4 cellular contexts compared by ENCODE assay signal in the genomic region with DNA sequence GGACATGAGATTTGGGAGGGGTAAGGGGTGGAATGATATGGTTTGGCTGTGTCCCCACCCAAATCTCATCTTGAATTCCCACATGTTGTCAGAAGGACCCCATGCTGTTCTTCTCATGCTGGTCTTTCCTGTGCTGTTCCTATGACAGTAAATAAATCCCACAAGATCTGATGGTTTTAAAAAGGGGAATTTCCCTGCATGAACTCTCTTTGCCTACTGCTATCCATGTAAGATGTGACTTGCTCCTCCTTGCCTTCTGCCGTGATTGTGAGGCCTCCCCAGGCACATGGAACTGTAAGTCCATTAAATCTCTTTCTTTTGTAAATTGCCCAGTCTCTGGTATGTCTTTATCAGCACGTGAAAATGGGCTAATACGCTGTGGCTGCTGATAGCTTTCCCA.
DNase-seq lines count a peak whose midpoint lies in the region; ATAC-seq, FAIRE-seq and TF ChIP-seq lines count a peak whose summit lies in the region.
"Not testable (repeated sequence)": the region's sequence is repeated elsewhere in the genome, so short reads cannot be mapped to it uniquely, and the experiment has no call there.

No MANE protein-coding gene starts in this region.

- not testable (repeated sequence) for H3K9ac ChIP-seq in K562 (ENCODE audit: insufficient read depth in 1 of 2, low read depth in 2 of 2, low read length in 2 of 2); endodermal cell (ENCODE audit: extremely low read depth, low read length, poor library complexity, severe bottlenecking); HepG2 (ENCODE audit: insufficient read depth, low read depth, low read length)

- H4K20me1 ChIP-seq in K562 (replicated peaks; ENCODE audit: control insufficient read depth, insufficient read depth, low read length); HepG2 (ENCODE audit: insufficient read depth, low read length): not testable (repeated sequence)

- intact Hi-C loops in K562 (cut with micrococcal nuclease); HepG2 (cut with micrococcal nuclease; ENCODE audit: unreplicated experiment): not testable (repeated sequence)

- not testable (repeated sequence) for H3K9me1 ChIP-seq in K562 (ENCODE audit: control insufficient read depth, insufficient read depth, low read length)

- in situ Hi-C loops in K562 (cut with MboI); HepG2 (cut with HindIII; ENCODE audit: extremely low pct_ligation_motif_present, low pct_unique_long_range_greater_than_20kb): not testable (repeated sequence)

- H2AFZ ChIP-seq in K562 (ENCODE audit: low read depth, low read length); HepG2 (ENCODE audit: low read length): not testable (repeated sequence)

- not testable (repeated sequence) for ATAC-seq in K562, HepG2

- H3K4me3 ChIP-seq in K562; HepG2 (replicated peaks in 1 of 3; ENCODE audit: insufficient read depth in 1 of 3, low read depth in 2 of 3, low read length in 3 of 3): not testable (repeated sequence)
- H3K4me3 ChIP-seq in endodermal cell (ENCODE audit: low read length): peak overlapping the region; percentile 6

- TF ChIP-seq EP300 in K562 (IDR thresholded peaks at IDR 0.05; ENCODE audit: low read length); HepG2 (IDR thresholded peaks at IDR 0.05; ENCODE audit: low read depth in 2 of 2, low read length in 2 of 2); HepG2 (CRISPR knock-in tag; IDR thresholded peaks at IDR 0.05; ENCODE audit: borderline replicate concordance): not testable (repeated sequence)

- peaks cover 56% of the 10 kb centered on the region for H3K9me3 Mint-ChIP-seq in endodermal cell
- peaks cover 19% of the 10 kb centered on the region for H3K9me3 Mint-ChIP-seq in endothelial cell (ENCODE audit: unreplicated experiment)

- H3K4me2 ChIP-seq in K562 (ENCODE audit: insufficient read depth, low read length); HepG2 (ENCODE audit: low read depth, low read length): not testable (repeated sequence)

- not testable (repeated sequence) for TF ChIP-seq RAD21 in K562 (CRISPR knock-in tag; conservative IDR thresholded peaks at IDR 0.05 in 1 of 2, IDR thresholded peaks at IDR 0.05 in 1 of 2); HepG2 (CRISPR knock-in tag; IDR thresholded peaks at IDR 0.05)

- H3K79me2 ChIP-seq in K562 (ENCODE audit: control insufficient read depth, insufficient read depth, low read length); HepG2 (ENCODE audit: insufficient read depth, low read length): not testable (repeated sequence)

- H3K27ac Mint-ChIP-seq in endodermal cell; endothelial cell (ENCODE audit: unreplicated experiment): not testable (repeated sequence)

- not testable (repeated sequence) for TF ChIP-seq POLR2A in K562 (conservative IDR thresholded peaks at IDR 0.05); HepG2 (IDR thresholded peaks at IDR 0.05; ENCODE audit: insufficient read depth in 1 of 2, low read depth in 2 of 2, low read length in 2 of 2)

- not testable (repeated sequence) for H3K4me1 ChIP-seq in K562 (replicated peaks in 1 of 2; ENCODE audit: control insufficient read depth in 2 of 2, insufficient read depth in 2 of 2, low read length in 2 of 2); endodermal cell (ENCODE audit: control insufficient read depth, insufficient read depth, low read length)
- H3K4me1 ChIP-seq in HepG2 (ENCODE audit: insufficient read depth, low read length): peaks cover 29% of the 10 kb centered on the region

- POLR2A ChIA-PET in K562 (lab: Yijun Ruan, JAX); HepG2 (lab: Yijun Ruan, JAX): not testable (repeated sequence)

- FAIRE-seq in K562 (lab: Jason Lieb, UNC); HepG2 (lab: Jason Lieb, UNC): not testable (repeated sequence)

- not testable (repeated sequence) for H3K4me1 Mint-ChIP-seq in endodermal cell; endothelial cell (ENCODE audit: unreplicated experiment)

- H3K27me3 ChIP-seq in K562 (ENCODE audit: control insufficient read depth in 2 of 2, insufficient read depth in 2 of 2, low read length in 2 of 2); endodermal cell (ENCODE audit: control insufficient read depth, insufficient read depth, low read length, poor library complexity, severe bottlenecking); HepG2 (ENCODE audit: control insufficient read depth in 1 of 2, insufficient read depth in 2 of 2, low read length in 2 of 2): not testable (repeated sequence)

- not testable (repeated sequence) for H3K27ac ChIP-seq in K562 (ENCODE audit: extremely low read depth, low read depth, low read length); endodermal cell (ENCODE audit: low read depth, low read length); HepG2 (ENCODE audit: extremely low read length, insufficient read depth, low read length)

- not testable (repeated sequence) for H3K36me3 ChIP-seq in K562 (ENCODE audit: control insufficient read depth, insufficient read depth, low read length); HepG2 (replicated peaks in 1 of 2; ENCODE audit: control insufficient read depth in 1 of 2, insufficient read depth in 2 of 2, low read length in 2 of 2)
- H3K36me3 ChIP-seq in endodermal cell (ENCODE audit: control insufficient read depth, insufficient read depth, low read length): peaks cover 41% of the 10 kb centered on the region

- H3K4me3 Mint-ChIP-seq in endodermal cell: not testable (repeated sequence)
- peak overlapping the region; percentile 17 for H3K4me3 Mint-ChIP-seq in endothelial cell (ENCODE audit: unreplicated experiment)

- DNase-seq in K562 (ENCODE audit: extremely low read depth in 1 of 4, low spot score in 3 of 4); endodermal cell; endothelial cell (ENCODE audit: low spot score); HepG2 (ENCODE audit: low spot score): not testable (repeated sequence)

- CTCF ChIA-PET in K562 (lab: Yijun Ruan, JAX; ENCODE audit: low intra/inter-chr PET ratio); HepG2 (lab: Yijun Ruan, JAX; ENCODE audit: low intra/inter-chr PET ratio, low total read pairs): not testable (repeated sequence)

- TF ChIP-seq CTCF in K562 (IDR thresholded peaks at IDR 0.05 in 2 of 3, conservative IDR thresholded peaks at IDR 0.05 in 1 of 3; ENCODE audit: insufficient read depth in 2 of 3, low read depth in 1 of 3, low read length in 3 of 3); endodermal cell (conservative IDR thresholded peaks at IDR 0.05); endothelial cell (IDR thresholded peaks at IDR 0.05; ENCODE audit: unreplicated experiment); HepG2 (CRISPR knock-in tag; IDR thresholded peaks at IDR 0.05): not testable (repeated sequence)

- peaks cover 29% of the 10 kb centered on the region for H3K36me3 Mint-ChIP-seq in endodermal cell (ENCODE audit: low read depth)
- H3K36me3 Mint-ChIP-seq in endothelial cell (ENCODE audit: low read depth, unreplicated experiment): peaks cover 33% of the 10 kb centered on the region

- 4% methylated on average over 3 of the region's 3 CpGs for WGBS in K562 (ENCODE audit: insufficient coverage, low coverage, missing lambda C conversion rate)
- WGBS in endodermal cell (ENCODE audit: insufficient coverage in 1 of 2, insufficient read length in 1 of 2), 2 experiments: 94 to 97% methylated on average over 3 of the region's 3 CpGs
- 55% methylated on average over 3 of the region's 3 CpGs for WGBS in HepG2 (ENCODE audit: low lambda C conversion rate)

- not testable (repeated sequence) for H3K9me3 ChIP-seq in K562 (replicated peaks; ENCODE audit: control insufficient read depth, insufficient read depth, low read depth, low read length)
- peaks cover 93% of the 10 kb centered on the region for H3K9me3 ChIP-seq in endodermal cell (ENCODE audit: control insufficient read depth, low read length)
- H3K9me3 ChIP-seq in HepG2 (ENCODE audit: low read length): peaks cover 22% of the 10 kb centered on the region

- not testable (repeated sequence) for BruUV-seq in K562 (replicated peaks; lab: Mats Ljungman, UMichigan); HepG2 (replicated peaks; lab: Mats Ljungman, UMichigan)

- peaks cover 47% of the 10 kb centered on the region for H3K27me3 Mint-ChIP-seq in endodermal cell (ENCODE audit: insufficient read depth)
- H3K27me3 Mint-ChIP-seq in endothelial cell (ENCODE audit: unreplicated experiment): not testable (repeated sequence)

TF ChIP-seq in K562, 482 proteins besides CTCF, POLR2A, EP300 and RAD21:
- peak; percentile 94 for TF ChIP-seq ZNF431 (CRISPR knock-in tag; IDR thresholded peaks at IDR 0.05)
TF ChIP-seq in K562: peak in this region for 1; not testable (repeated sequence) for 481.

TF ChIP-seq in HepG2, 621 proteins besides CTCF, POLR2A, EP300 and RAD21:
- TF ChIP-seq, protein P1, sequence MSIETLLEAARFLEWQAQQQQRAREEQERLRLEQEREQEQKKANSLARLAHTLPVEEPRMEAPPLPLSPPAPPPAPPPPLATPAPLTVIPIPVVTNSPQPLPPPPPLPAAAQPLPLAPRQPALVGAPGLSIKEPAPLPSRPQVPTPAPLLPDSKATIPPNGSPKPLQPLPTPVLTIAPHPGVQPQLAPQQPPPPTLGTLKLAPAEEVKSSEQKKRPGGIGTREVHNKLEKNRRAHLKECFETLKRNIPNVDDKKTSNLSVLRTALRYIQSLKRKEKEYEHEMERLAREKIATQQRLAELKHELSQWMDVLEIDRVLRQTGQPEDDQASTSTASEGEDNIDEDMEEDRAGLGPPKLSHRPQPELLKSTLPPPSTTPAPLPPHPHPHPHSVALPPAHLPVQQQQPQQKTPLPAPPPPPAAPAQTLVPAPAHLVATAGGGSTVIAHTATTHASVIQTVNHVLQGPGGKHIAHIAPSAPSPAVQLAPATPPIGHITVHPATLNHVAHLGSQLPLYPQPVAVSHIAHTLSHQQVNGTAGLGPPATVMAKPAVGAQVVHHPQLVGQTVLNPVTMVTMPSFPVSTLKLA (IDR thresholded peaks at IDR 0.05): 0 out of 2 replicates have a peak, but pooled peaks have one; percentile 6
- TF ChIP-seq ZNF431 (CRISPR knock-in tag; IDR thresholded peaks at IDR 0.05; ENCODE audit: borderline replicate concordance, low read depth): peak; percentile 51; the same call in 1 of the 2 replicates
TF ChIP-seq in HepG2: peak in this region for 2; not testable (repeated sequence) for 619.
